ENCODE assay signal across 15 cellular contexts in genomic region chr10:5935628-5936027, GRCh38. TPM values are rescaled to one million over a fixed set of nuclear protein-coding genes. Genes with fewer than 3 reads are reported as not detected.
DNase-seq lines count a peak whose midpoint lies in the region; ATAC-seq, FAIRE-seq and TF ChIP-seq lines count a peak whose summit lies in the region.
"Had no signal": no experiment of that assay in that cellular context is flagged by ENCODE, and none has a peak within 500 bp of the region (broad histone marks: within the 10 kb centered on the region; RNA-seq: fewer than 3 reads in every experiment).

No MANE protein-coding gene starts in this region.

- no peak overlapping the region for H3K14ac ChIP-seq in H1 (ENCODE audit: insufficient read length)

- TSS peak; percentile 39 for BruUV-seq in GM12878 (replicated peaks; lab: Mats Ljungman, UMichigan)

- in situ Hi-C loops in GM12878 (cut with MboI): no loop called here

- CTCF ChIA-PET in GM12878 (lab: Yijun Ruan, JAX): interaction anchor here (1.4 kb wide), 1 partner anchor 14 kb away, joined by 4 read pairs; no protein-coding TSS in a partner anchor
- CTCF ChIA-PET in H1 (lab: Charles Lee; ENCODE audit: partially characterized antibody): interaction anchor here (0.6 to 1.4 kb wide), 2 partner anchors 26 kb away, joined by 3 to 4 read pairs; no protein-coding TSS in a partner anchor

- no peak for TF ChIP-seq RAD21 in GM12878 (IDR thresholded peaks at IDR 0.05; ENCODE audit: insufficient read depth, low read depth, low read length)
- TF ChIP-seq RAD21 in H1 (IDR thresholded peaks at IDR 0.05 in 1 of 2, conservative IDR thresholded peaks at IDR 0.05 in 1 of 2; ENCODE audit: low read depth in 2 of 2, low read length in 2 of 2): no peak

- H3K18ac ChIP-seq in H1 (ENCODE audit: extremely low read depth, low read length): no peak overlapping the region

- no peak overlapping the region for H2BK120ac ChIP-seq in H1 (replicated peaks; ENCODE audit: low read depth, low read length)

- RAD21 ChIA-PET in GM12878 (lab: Charles Lee; ENCODE audit: unreplicated experiment): no interaction called here

- H3K27ac Mint-ChIP-seq in activated naive CD4-positive, alpha-beta T cell treated with anti-CD3 and anti-CD28 coated beads, Interleukin-2, amount 50 U/mL, for 72 hours: peak overlapping the region; percentile 58 to 61

- H2BK20ac ChIP-seq in H1 (ENCODE audit: low read length): no peak overlapping the region

- TF ChIP-seq POLR2A in GM12878 (IDR thresholded peaks at IDR 0.05; ENCODE audit: low read depth, low read length) (no peak), H1 (IDR thresholded peaks at IDR 0.05; ENCODE audit: control extremely low read depth in 1 of 2, low read depth in 2 of 2, low read length in 2 of 2) (no peak), GM18505 (IDR thresholded peaks at IDR 0.05; ENCODE audit: borderline replicate concordance, extremely low read depth, insufficient read depth, insufficient read length) (no peak)

- SMC1A ChIA-PET in GM12878 (lab: Charles Lee; ENCODE audit: uncharacterized antibody, unreplicated experiment): interaction anchor here (2.1 kb wide), 1 partner anchor 91 kb away, joined by 8 read pairs; no protein-coding TSS in a partner anchor

- H3K9me3 ChIP-seq in GM12878 (replicated peaks; ENCODE audit: control insufficient read depth, insufficient read depth, low read length) (no peaks in the 10 kb centered on the region; the same call in 1 of the 3 replicates), H1 (ENCODE audit: insufficient read depth in 2 of 2, low read depth in 1 of 2, low read length in 1 of 2) (no peaks in the 10 kb centered on the region), osteoblast (ENCODE audit: low read depth, low read length) (no peaks in the 10 kb centered on the region)
- H3K9me3 ChIP-seq: BLaER1, HAP-1 had no signal

- H3K36me3 ChIP-seq in GM12878 (ENCODE audit: control insufficient read depth in 2 of 2, insufficient read depth in 2 of 2, low read length in 1 of 2): peaks cover 9 to 31% of the 10 kb centered on the region in 2 experiments
- H3K36me3 ChIP-seq in H1 (ENCODE audit: control insufficient read depth in 2 of 4, insufficient read depth in 4 of 4, low read length in 3 of 4): peaks cover 4 to 40% (median 20%) of the 10 kb centered on the region in 4 experiments; a peak in 6 of 8 replicates
- H3K36me3 ChIP-seq in osteoblast (ENCODE audit: insufficient read depth, low read length): peaks cover 58% of the 10 kb centered on the region

- POLR2A ChIA-PET in GM12878 (lab: Charles Lee) (no interaction called here), H1 (lab: Charles Lee; ENCODE audit: partially characterized antibody) (interaction anchor here (0.8 kb wide), 1 partner anchor 46 kb away, joined by 3 read pairs; the partner anchor contains the start of genes ANKRD16 and FBH1)

- H2AK5ac ChIP-seq in H1 (ENCODE audit: low read depth, low read length): no peak overlapping the region

- TF ChIP-seq CTCF in GM12878 (IDR thresholded peaks at IDR 0.05 in 2 of 3, conservative IDR thresholded peaks at IDR 0.05 in 1 of 3; ENCODE audit: control insufficient read depth in 2 of 3, extremely low read depth in 1 of 3, insufficient read depth in 1 of 3, low read depth in 3 of 3, low read length in 3 of 3): no peak
- no peak for TF ChIP-seq CTCF in H1 (IDR thresholded peaks at IDR 0.05; ENCODE audit: control extremely low read depth in 1 of 3, insufficient read depth in 1 of 3, low read depth in 1 of 3, low read length in 3 of 3)
- TF ChIP-seq CTCF in osteoblast (IDR thresholded peaks at IDR 0.05; ENCODE audit: extremely low read depth, low read depth, low read length): no peak

- no peak overlapping the region for H3K4ac ChIP-seq in H1 (replicated peaks; ENCODE audit: insufficient read length, low read depth, low read length)

- no peak overlapping the region for H3K56ac ChIP-seq in H1 (replicated peaks; ENCODE audit: insufficient read length, low read depth, low read length)

- no peaks in the 10 kb centered on the region for H3K4me1 ChIP-seq in GM12878 (ENCODE audit: control insufficient read depth, insufficient read depth, low read length)
- H3K4me1 ChIP-seq in H1 (replicated peaks in 1 of 4; ENCODE audit: control insufficient read depth in 3 of 4, insufficient read depth in 4 of 4, low read length in 3 of 4): no peaks in the 10 kb centered on the region
- H3K4me1 ChIP-seq in osteoblast (ENCODE audit: insufficient read depth, low read length): no peaks in the 10 kb centered on the region
- H3K4me1 ChIP-seq: BLaER1, HAP-1 had no signal

- H3K79me1 ChIP-seq in H1 (ENCODE audit: low read depth, low read length): no peaks in the 10 kb centered on the region

- no peak overlapping the region for H2BK12ac ChIP-seq in H1 (ENCODE audit: low read depth, low read length)

- no peak overlapping the region for H3K4me2 ChIP-seq in GM12878 (ENCODE audit: control insufficient read depth, insufficient read depth)
- H3K4me2 ChIP-seq in H1 (ENCODE audit: insufficient read depth in 1 of 2, low read depth in 2 of 2, low read length in 2 of 2): no peak overlapping the region
- H3K4me2 ChIP-seq in osteoblast (ENCODE audit: insufficient read depth, low read length): no peak overlapping the region
- H3K4me2 ChIP-seq: BLaER1 had no signal

- H3K9ac ChIP-seq in GM12878 (ENCODE audit: control insufficient read depth, insufficient read depth, low read length) (no peak overlapping the region), H1 (replicated peaks in 1 of 4; ENCODE audit: extremely low read depth in 1 of 4, low read depth in 3 of 4, low read length in 3 of 4) (no peak overlapping the region)
- H3K9ac ChIP-seq: BLaER1 had no signal

- H3K9me3 Mint-ChIP-seq in activated naive CD4-positive, alpha-beta T cell treated with anti-CD3 and anti-CD28 coated beads, Interleukin-2, amount 50 U/mL, for 72 hours: no peaks in the 10 kb centered on the region
- H3K9me3 Mint-ChIP-seq: CD14-positive monocyte; CD4-positive, alpha-beta memory T cell had no signal

- no peak overlapping the region for H2AFZ ChIP-seq in GM12878 (ENCODE audit: control insufficient read depth, low read depth, low read length)
- no peak overlapping the region for H2AFZ ChIP-seq in H1 (ENCODE audit: low read length)
- no peak overlapping the region for H2AFZ ChIP-seq in osteoblast (ENCODE audit: low read length)

- no peak for DNase-seq in activated naive CD4-positive, alpha-beta T cell treated with anti-CD3 and anti-CD28 coated beads, Interleukin-2, amount 50 U/mL, for 72 hours (ENCODE audit: low spot score in 2 of 2)
- DNase-seq in activated naive CD4-positive, alpha-beta T cell treated with anti-CD3 and anti-CD28 coated beads, Interleukin-2, amount 50 U/mL, for 16 hours: no peak
- no peak for DNase-seq in GM12878 (ENCODE audit: low read depth, low spot score)
- no peak for DNase-seq in H1 (ENCODE audit: low read depth in 1 of 2, low spot score in 2 of 2)
- peak; percentile 60 for DNase-seq in osteoblast (ENCODE audit: insufficient read length, low spot score, missing footprints)
- DNase-seq: 8988T; CD4-positive, alpha-beta memory T cell; DMS153; DMS79; GDM1 had no signal

- H3K79me2 ChIP-seq in GM12878 (ENCODE audit: control insufficient read depth, insufficient read depth, low read length): no peaks in the 10 kb centered on the region
- H3K79me2 ChIP-seq in H1 (ENCODE audit: control insufficient read depth in 1 of 2, insufficient read depth in 2 of 2, low read length in 2 of 2): no peaks in the 10 kb centered on the region
- no peaks in the 10 kb centered on the region for H3K79me2 ChIP-seq in osteoblast (ENCODE audit: insufficient read depth, low read length)

- no peak overlapping the region for H4K91ac ChIP-seq in H1 (replicated peaks; ENCODE audit: insufficient read length, low read length)

- H4K8ac ChIP-seq in H1 (ENCODE audit: extremely low read depth, insufficient read depth, low read length): no peak overlapping the region

- no peak overlapping the region for H3K27ac ChIP-seq in GM12878 (ENCODE audit: control insufficient read depth, insufficient read depth)
- 0 out of 2 replicates have a peak overlapping the region, but pooled peaks have one; percentile 36 for H3K27ac ChIP-seq in H1 (ENCODE audit: low read depth, low read length)
- no peak overlapping the region for H3K27ac ChIP-seq in osteoblast (ENCODE audit: low read depth, low read length)
- H3K27ac ChIP-seq: BLaER1 had no signal

- H3K27me3 ChIP-seq in GM12878 (replicated peaks in 1 of 2; ENCODE audit: control insufficient read depth in 2 of 2, insufficient read depth in 2 of 2, low read length in 1 of 2) (no peaks in the 10 kb centered on the region), H1 (replicated peaks in 1 of 4; ENCODE audit: control insufficient read depth in 3 of 4, extremely low read depth in 1 of 4, insufficient read depth in 3 of 4, low read length in 3 of 4) (no peaks in the 10 kb centered on the region), osteoblast (ENCODE audit: insufficient read depth, low read length) (no peaks in the 10 kb centered on the region)
- H3K27me3 ChIP-seq: BLaER1 had no signal

- TF ChIP-seq EP300 in GM12878 (IDR thresholded peaks at IDR 0.05; ENCODE audit: borderline replicate concordance in 1 of 2, control insufficient read depth in 1 of 2, low read depth in 2 of 2, low read length in 2 of 2) (no peak), H1 (IDR thresholded peaks at IDR 0.05; ENCODE audit: borderline replicate concordance in 1 of 2, low read depth in 2 of 2, low read length in 2 of 2) (no peak)

- no peak for ATAC-seq in activated naive CD4-positive, alpha-beta T cell treated with anti-CD3 and anti-CD28 coated beads, Interleukin-2, amount 50 U/mL, for 72 hours
- ATAC-seq in GM12878 (no peak), GM21515 (IDR thresholded peaks at IDR 0.05; ENCODE audit: unreplicated experiment) (no peak), GM18505 (IDR thresholded peaks at IDR 0.05; ENCODE audit: unreplicated experiment) (no peak)

- H3K4me3 ChIP-seq in GM12878: no peak overlapping the region
- no peak overlapping the region for H3K4me3 ChIP-seq in H1 (ENCODE audit: extremely low read depth in 1 of 4, insufficient read depth in 2 of 4, low read depth in 3 of 4, low read length in 4 of 4)
- H3K4me3 ChIP-seq in osteoblast (ENCODE audit: insufficient read depth, low read length): no peak overlapping the region
- H3K4me3 ChIP-seq: BLaER1, HAP-1 had no signal

- intact Hi-C loops in GM12878 (cut with micrococcal nuclease; ENCODE audit: unreplicated experiment): no loop called here

- WGBS in GM12878 (ENCODE audit: insufficient coverage, insufficient replicate concordance, low lambda C conversion rate, missing lambda C conversion rate): 95% methylated on average over 10 of the region's 10 CpGs
- 92% methylated on average over 10 of the region's 10 CpGs; no CpG with 5 or more reads in 1 of the 2 experiments for WGBS in H1 (ENCODE audit: extremely low coverage in 1 of 2, insufficient coverage in 1 of 2, insufficient read length in 1 of 2, insufficient replicate concordance in 2 of 2, low coverage in 1 of 2, low lambda C conversion rate in 2 of 2, missing lambda C conversion rate in 1 of 2), 2 experiments

- no peaks in the 10 kb centered on the region for H3K23me2 ChIP-seq in H1 (ENCODE audit: low read depth, low read length)

- H4K5ac ChIP-seq in H1 (ENCODE audit: insufficient read length, low read depth, low read length): no peak overlapping the region

- no peak overlapping the region for H3K23ac ChIP-seq in H1 (ENCODE audit: insufficient read length)

- H4K20me1 ChIP-seq in GM12878 (ENCODE audit: control insufficient read depth, insufficient read depth) (no peaks in the 10 kb centered on the region), H1 (replicated peaks in 1 of 2; ENCODE audit: control insufficient read depth in 1 of 2, insufficient read depth in 2 of 2, low read length in 2 of 2) (peaks cover 3 to 5% of the 10 kb centered on the region in 2 experiments), osteoblast (ENCODE audit: insufficient read depth, low read length) (no peaks in the 10 kb centered on the region)
- H4K20me1 ChIP-seq: BLaER1 had no signal

- H3K36me3 Mint-ChIP-seq in activated naive CD4-positive, alpha-beta T cell treated with anti-CD3 and anti-CD28 coated beads, Interleukin-2, amount 50 U/mL, for 72 hours: peaks cover 0 to 14% of the 10 kb centered on the region in 2 donors

- FAIRE-seq in GM12878 (lab: Jason Lieb, UNC) (no peak), H1 (lab: Jason Lieb, UNC) (no peak)

- no peak overlapping the region for H2BK5ac ChIP-seq in H1 (ENCODE audit: low read depth, low read length)

- H2BK15ac ChIP-seq in H1 (ENCODE audit: low read length): no peak overlapping the region

RNA-seq across cellular contexts. Expression of gene IL15RA, which starts 41.7 kb away (rescaled TPM):
- total RNA-seq in activated naive CD4-positive, alpha-beta T cell treated with anti-CD3 and anti-CD28 coated beads, Interleukin-2, amount 50 U/mL, for 72 hours: 10 to 100 TPM in 1 of 2 donors, 1 to 10 TPM in 1; 6.6 to 16.7 TPM
- total RNA-seq in GM12878 (2013; cell fraction: nucleolus; rRNA removed): 16.9 and 18.2 TPM in 2 replicates
- total RNA-seq in GM12878 (2014; rRNA removed): 14.7 and 15.2 TPM in 2 replicates
- 6.5 and 7.7 TPM in 2 replicates for total RNA-seq in GM12878 (2014; rRNA removed; fragmentation: Illumina TruSeq; extraction: Trizol)
- 9.9 and 12.1 TPM in 2 replicates for total RNA-seq in GM12878 (2021)
- polyA plus RNA-seq in GM12878 (2011; ENCODE audit: low read depth): 4.5 TPM
- polyA plus RNA-seq in GM12878 (2011; rRNA removed): 6.5 and 12.0 TPM in 2 replicates
- polyA plus RNA-seq in GM12878 (2011; cell fraction: cytosol; rRNA removed): 14.3 and 16.3 TPM in 2 replicates
- polyA plus RNA-seq in GM12878 (2011; cell fraction: nucleus; rRNA removed): 14.8 and 16.5 TPM in 2 replicates
- polyA plus RNA-seq in GM12878 (2012): 8.6 and 11.8 TPM in 2 replicates
- polyA plus RNA-seq in GM12878 (2014; fragmentation: Illumina TruSeq; extraction: Trizol): 7.8 and 9.8 TPM in 2 replicates
- polyA plus RNA-seq in GM12878 (2014; fragmentation: Nextera tagmentation; extraction: Ambion mirVana): 1 to 10 TPM; 2.0 to 4.2 TPM
- 13.3 and 14.8 TPM in 2 replicates for polyA plus RNA-seq in GM12878 (2014; rRNA removed)
- 10 to 100 TPM; 13.8 to 14.6 TPM for polyA plus RNA-seq in GM12878 (2016; fragmentation: Nextera tagmentation; extraction: Ambion mirVana)
- 5.0 and 8.7 TPM in 2 replicates for polyA minus RNA-seq in GM12878 (2011; rRNA and poly(A)+ RNA removed)
- 2.7 and 4.3 TPM in 2 replicates for polyA minus RNA-seq in GM12878 (2011; cell fraction: cytosol; rRNA and poly(A)+ RNA removed)
- 1.9 and 4.3 TPM in 2 replicates for polyA minus RNA-seq in GM12878 (2011; cell fraction: nucleus; rRNA and poly(A)+ RNA removed)
- total RNA-seq in H1 (2021; fragmentation: NEBNext Ultra II Directional; extraction: Animal tissue kit (Norgen Biotek cat#: 25700)): 0.98 and 1.3 TPM in 2 replicates
- polyA plus RNA-seq in H1 (2011; rRNA removed): 1.4 and 2.5 TPM in 2 replicates
- polyA plus RNA-seq in H1 (2011; cell fraction: cytosol; rRNA removed): 1.5 TPM
- polyA plus RNA-seq in H1 (2011; cell fraction: nucleus; rRNA removed): 2.1 TPM
- polyA plus RNA-seq in H1 (2012, experiment 1 of 2): 0.44 to 1.1 TPM (median 0.83 TPM) in 4 replicates
- polyA plus RNA-seq in H1 (2012, experiment 2 of 2): 1.2 TPM
- polyA plus RNA-seq in H1 (2013, experiment 1 of 2): 1.1 TPM
- polyA plus RNA-seq in H1 (2013, experiment 2 of 2): 0.81 TPM
- polyA minus RNA-seq in H1 (2011; rRNA and poly(A)+ RNA removed): 0.27 and 1.7 TPM in 2 replicates
- polyA minus RNA-seq in H1 (2011; cell fraction: cytosol; rRNA and poly(A)+ RNA removed): not detected
- polyA minus RNA-seq in H1 (2011; cell fraction: nucleus; rRNA and poly(A)+ RNA removed): 2.3 TPM
- total RNA-seq in osteoblast: 1.1 and 1.2 TPM in 2 replicates

RNA-seq across cellular contexts. Expression of gene FBH1, which starts 45.6 kb away (rescaled TPM):
- total RNA-seq in activated naive CD4-positive, alpha-beta T cell treated with anti-CD3 and anti-CD28 coated beads, Interleukin-2, amount 50 U/mL, for 72 hours: 10 to 100 TPM; 51.8 to 53.5 TPM
- total RNA-seq in GM12878 (2013; cell fraction: nucleolus; rRNA removed): 158 and 181 TPM in 2 replicates
- total RNA-seq in GM12878 (2014; rRNA removed) (45.1 and 51.9 TPM in 2 replicates), GM12878 (2014; rRNA removed; fragmentation: Illumina TruSeq; extraction: Trizol) (54.6 and 60.9 TPM in 2 replicates), GM12878 (2021) (58.7 and 66.8 TPM in 2 replicates), osteoblast (80.2 and 93.7 TPM in 2 replicates)
- polyA plus RNA-seq in GM12878 (2011; ENCODE audit: low read depth): 33.1 TPM
- polyA plus RNA-seq in GM12878 (2011; rRNA removed) (40.6 and 49.2 TPM in 2 replicates), GM12878 (2014; fragmentation: Illumina TruSeq; extraction: Trizol) (34.4 and 37.9 TPM in 2 replicates), GM12878 (2014; fragmentation: Nextera tagmentation; extraction: Ambion mirVana) (10 to 100 TPM in 1 of 2 experiments, 1 to 10 TPM in 1; 6.1 to 19.0 TPM), GM12878 (2014; rRNA removed) (42.0 and 44.4 TPM in 2 replicates), GM12878 (2016; fragmentation: Nextera tagmentation; extraction: Ambion mirVana) (10 to 100 TPM; 67.4 to 67.6 TPM), H1 (2011; rRNA removed) (31.1 and 42.2 TPM in 2 replicates)
- polyA plus RNA-seq in GM12878 (2011; cell fraction: cytosol; rRNA removed): 47.8 and 53.8 TPM in 2 replicates
- 93.4 and 100.0 TPM in 2 replicates for polyA plus RNA-seq in GM12878 (2011; cell fraction: nucleus; rRNA removed)
- 39.6 and 40.3 TPM in 2 replicates for polyA plus RNA-seq in GM12878 (2012)
- 110 and 113 TPM in 2 replicates for polyA minus RNA-seq in GM12878 (2011; rRNA and poly(A)+ RNA removed)
- polyA minus RNA-seq in GM12878 (2011; cell fraction: cytosol; rRNA and poly(A)+ RNA removed): 22.3 and 33.1 TPM in 2 replicates
- polyA minus RNA-seq in GM12878 (2011; cell fraction: nucleus; rRNA and poly(A)+ RNA removed): 38.8 and 57.9 TPM in 2 replicates
- total RNA-seq in H1 (2021; fragmentation: NEBNext Ultra II Directional; extraction: Animal tissue kit (Norgen Biotek cat#: 25700)): 49.0 and 51.8 TPM in 2 replicates
- 40.1 TPM for polyA plus RNA-seq in H1 (2011; cell fraction: cytosol; rRNA removed)
- 131 TPM for polyA plus RNA-seq in H1 (2011; cell fraction: nucleus; rRNA removed)
- polyA plus RNA-seq in H1 (2012, experiment 1 of 2): 34.3 to 44.6 TPM (median 42.2 TPM) in 4 replicates
- 10.6 TPM for polyA plus RNA-seq in H1 (2012, experiment 2 of 2)
- 23.4 TPM for polyA plus RNA-seq in H1 (2013, experiment 1 of 2)
- 22.8 TPM for polyA plus RNA-seq in H1 (2013, experiment 2 of 2)
- 125 TPM in 2 replicates for polyA minus RNA-seq in H1 (2011; rRNA and poly(A)+ RNA removed)
- 54.8 TPM for polyA minus RNA-seq in H1 (2011; cell fraction: cytosol; rRNA and poly(A)+ RNA removed)
- 104 TPM for polyA minus RNA-seq in H1 (2011; cell fraction: nucleus; rRNA and poly(A)+ RNA removed)

RNA-seq across cellular contexts. Expression of gene ANKRD16, which starts 45.9 kb away (rescaled TPM):
- 1 to 10 TPM; 3.3 to 6.8 TPM for total RNA-seq in activated naive CD4-positive, alpha-beta T cell treated with anti-CD3 and anti-CD28 coated beads, Interleukin-2, amount 50 U/mL, for 72 hours
- total RNA-seq in GM12878 (2013; cell fraction: nucleolus; rRNA removed): 37.5 and 42.1 TPM in 2 replicates
- total RNA-seq in GM12878 (2014; rRNA removed) (10.5 and 11.2 TPM in 2 replicates), GM12878 (2014; rRNA removed; fragmentation: Illumina TruSeq; extraction: Trizol) (3.5 and 4.6 TPM in 2 replicates), GM12878 (2021) (9.0 and 9.5 TPM in 2 replicates), osteoblast (7.2 and 9.4 TPM in 2 replicates)
- 3.3 TPM for polyA plus RNA-seq in GM12878 (2011; ENCODE audit: low read depth)
- polyA plus RNA-seq in GM12878 (2011; rRNA removed) (8.7 and 13.6 TPM in 2 replicates), GM12878 (2014; fragmentation: Illumina TruSeq; extraction: Trizol) (4.3 and 5.2 TPM in 2 replicates), GM12878 (2014; fragmentation: Nextera tagmentation; extraction: Ambion mirVana) (1 to 10 TPM; 1.4 to 2.9 TPM), GM12878 (2014; rRNA removed) (7.9 and 9.3 TPM in 2 replicates), GM12878 (2016; fragmentation: Nextera tagmentation; extraction: Ambion mirVana) (1 to 10 TPM in 1 of 2 experiments, under 1 TPM in 1; 0.57 to 4.2 TPM), H1 (2011; rRNA removed) (12.7 and 14.2 TPM in 2 replicates)
- polyA plus RNA-seq in GM12878 (2011; cell fraction: cytosol; rRNA removed): 10.6 and 15.0 TPM in 2 replicates
- polyA plus RNA-seq in GM12878 (2011; cell fraction: nucleus; rRNA removed): 27.7 and 29.6 TPM in 2 replicates
- polyA plus RNA-seq in GM12878 (2012): 5.7 and 6.1 TPM in 2 replicates
- 24.7 and 29.2 TPM in 2 replicates for polyA minus RNA-seq in GM12878 (2011; rRNA and poly(A)+ RNA removed)
- 4.0 and 6.1 TPM in 2 replicates for polyA minus RNA-seq in GM12878 (2011; cell fraction: cytosol; rRNA and poly(A)+ RNA removed)
- 13.4 and 22.9 TPM in 2 replicates for polyA minus RNA-seq in GM12878 (2011; cell fraction: nucleus; rRNA and poly(A)+ RNA removed)
- total RNA-seq in H1 (2021; fragmentation: NEBNext Ultra II Directional; extraction: Animal tissue kit (Norgen Biotek cat#: 25700)): 7.7 and 8.2 TPM in 2 replicates
- 12.0 TPM for polyA plus RNA-seq in H1 (2011; cell fraction: cytosol; rRNA removed)
- polyA plus RNA-seq in H1 (2011; cell fraction: nucleus; rRNA removed): 29.1 TPM
- 4.8 to 9.1 TPM (median 8.1 TPM) in 4 replicates for polyA plus RNA-seq in H1 (2012, experiment 1 of 2)
- 4.8 TPM for polyA plus RNA-seq in H1 (2012, experiment 2 of 2)
- polyA plus RNA-seq in H1 (2013, experiment 1 of 2): 5.5 TPM
- polyA plus RNA-seq in H1 (2013, experiment 2 of 2): 5.1 TPM
- polyA minus RNA-seq in H1 (2011; rRNA and poly(A)+ RNA removed): 19.9 and 35.7 TPM in 2 replicates
- polyA minus RNA-seq in H1 (2011; cell fraction: cytosol; rRNA and poly(A)+ RNA removed): 10.9 TPM
- 28.6 TPM for polyA minus RNA-seq in H1 (2011; cell fraction: nucleus; rRNA and poly(A)+ RNA removed)
